In the genomic region with DNA sequence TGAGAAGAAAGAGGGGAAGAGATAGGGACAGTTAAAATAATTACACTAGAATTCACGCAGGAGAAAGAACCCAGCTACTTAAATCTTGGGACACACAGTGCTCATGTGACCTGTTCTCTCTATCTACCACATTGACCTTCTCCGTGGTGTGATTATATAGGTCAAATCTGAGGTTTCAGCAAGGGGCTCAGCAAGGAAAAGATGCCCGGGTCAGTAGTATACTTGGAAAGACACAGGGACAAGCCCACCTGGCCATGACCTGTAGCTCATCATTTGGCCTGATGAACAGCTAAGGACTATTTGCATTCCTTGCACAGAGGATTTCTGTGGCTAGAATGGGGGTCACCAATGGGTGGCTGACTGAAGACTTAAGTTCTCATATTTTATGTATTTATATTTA, we compare ENCODE assay signal across 1 cellular context.
TF ChIP-seq lines count a peak whose summit lies in the region.

No MANE protein-coding gene starts in this region.

TF ChIP-seq in SK-N-SH treated with all-trans-retinoic acid at 6 μM for 48 hours, 23 proteins besides CTCF, POLR2A, EP300 and RAD21 (continued from another document):
- TF ChIP-seq TCF4 (CRISPR knock-in tag; IDR thresholded peaks at IDR 0.05; ENCODE audit: borderline replicate concordance): no peak
- TF ChIP-seq, protein P1, sequence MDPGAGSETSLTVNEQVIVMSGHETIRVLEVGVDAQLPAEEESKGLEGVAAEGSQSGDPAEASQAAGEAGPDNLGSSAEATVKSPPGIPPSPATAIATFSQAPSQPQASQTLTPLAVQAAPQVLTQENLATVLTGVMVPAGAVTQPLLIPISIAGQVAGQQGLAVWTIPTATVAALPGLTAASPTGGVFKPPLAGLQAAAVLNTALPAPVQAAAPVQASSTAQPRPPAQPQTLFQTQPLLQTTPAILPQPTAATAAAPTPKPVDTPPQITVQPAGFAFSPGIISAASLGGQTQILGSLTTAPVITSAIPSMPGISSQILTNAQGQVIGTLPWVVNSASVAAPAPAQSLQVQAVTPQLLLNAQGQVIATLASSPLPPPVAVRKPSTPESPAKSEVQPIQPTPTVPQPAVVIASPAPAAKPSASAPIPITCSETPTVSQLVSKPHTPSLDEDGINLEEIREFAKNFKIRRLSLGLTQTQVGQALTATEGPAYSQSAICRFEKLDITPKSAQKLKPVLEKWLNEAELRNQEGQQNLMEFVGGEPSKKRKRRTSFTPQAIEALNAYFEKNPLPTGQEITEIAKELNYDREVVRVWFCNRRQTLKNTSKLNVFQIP (CRISPR knock-in tag; IDR thresholded peaks at IDR 0.05; ENCODE audit: borderline replicate concordance, low read depth): no peak
